In genomic region chr6:18371576-18371975, GRCh38 we compare ENCODE assay signal across 28 cellular contexts. TPM values are rescaled to one million over a fixed set of nuclear protein-coding genes. Genes with fewer than 3 reads are reported as not detected.
"Had no signal": no experiment of that assay in that cellular context is flagged by ENCODE, and none has a peak within 500 bp of the region (broad histone marks: within the 10 kb centered on the region; RNA-seq: fewer than 3 reads in every experiment).

No MANE protein-coding gene starts in this region.

- H3K36me3 ChIP-seq: brain microvascular endothelial cell, MG63, SJCRH30 had no signal

- H3K9ac ChIP-seq: KMS-11 had no signal

- H3K27me3 ChIP-seq: brain microvascular endothelial cell, MG63, SJCRH30 had no signal

- H3K27ac ChIP-seq: brain microvascular endothelial cell, KMS-11, SJCRH30 had no signal

- H3K4me2 ChIP-seq: KMS-11 had no signal

- H3K4me3 Mint-ChIP-seq: activated CD8-positive, alpha-beta T cell treated with anti-CD3 and anti-CD28 coated beads, Interleukin-2, amount 10 ng/mL, durations not matched to agents 7 days and 5 days; activated naive CD8-positive, alpha-beta T cell treated with anti-CD3 and anti-CD28 coated beads, Interleukin-2, amount 50 U/mL, for 24 hours; activated T-helper 1 cell treated with anti-CD3 and anti-CD28 coated beads, Interleukin-12 subunit alpha, Interleukin-12 subunit beta, Interleukin-2, Interleukin-4 antibody, amounts not matched to agents 30 ng/mL and 10 ng/mL and 1 ng/mL, durations not matched to agents 14 hours and 24 hours and 36 hours; T-helper 1 cell treated with Interleukin-12 subunit alpha and Interleukin-12 subunit beta and Interleukin-4 antibody, amounts not matched to agents 30 μg/mL and 1 μg/mL, for 36 hours had no signal

- DNase-seq: activated CD4-positive, alpha-beta T cell treated with anti-CD3 and anti-CD28 coated beads for 4 hours; activated CD4-positive, alpha-beta T cell treated with anti-CD3 and anti-CD28 coated beads, Interleukin-2, amount 50 U/mL, for 4 hours; activated CD8-positive, alpha-beta memory T cell treated with anti-CD3 and anti-CD28 coated beads, Interleukin-2, amount 50 U/mL, for 48 hours; activated CD8-positive, alpha-beta T cell treated with anti-CD3 and anti-CD28 coated beads, Interleukin-2, amount 10 ng/mL, durations not matched to agents 7 days and 5 days; activated effector memory CD4-positive, alpha-beta T cell treated with Interleukin-2 at 50 U/mL for 16 hours; activated naive CD4-positive, alpha-beta T cell treated with Interleukin-2 at 50 U/mL for 16 hours; activated naive CD8-positive, alpha-beta T cell treated with anti-CD3 and anti-CD28 coated beads, Interleukin-2, amount 50 U/mL, for 24 hours; activated T-cell treated with anti-CD3 and anti-CD28 coated beads, Interleukin-2, amount 50 U/mL, for 1 hour; amygdala; brain microvascular endothelial cell; MG63; MV-4-11; NCI-H1105; NCI-H1436; NCI-H1694 treated with DMSO at 0.1 percent for 48 hours; NCI-H2029 treated with DMSO at 0.1 percent for 48 hours; NCI-H345; NCI-H510A; NCI-H526 treated with DMSO at 0.1 percent for 48 hours; NCI-H82; SJCRH30 had no signal

- H3K27ac Mint-ChIP-seq: activated CD8-positive, alpha-beta T cell treated with anti-CD3 and anti-CD28 coated beads, Interleukin-2, amount 10 ng/mL, durations not matched to agents 7 days and 5 days; activated naive CD4-positive, alpha-beta T cell treated with anti-CD3 and anti-CD28 coated beads, Interleukin-2, amount 50 U/mL, for 72 hours; activated naive CD8-positive, alpha-beta T cell treated with anti-CD3 and anti-CD28 coated beads, Interleukin-2, amount 50 U/mL, for 24 hours; activated T-helper 1 cell treated with anti-CD3 and anti-CD28 coated beads, Interleukin-12 subunit alpha, Interleukin-12 subunit beta, Interleukin-2, Interleukin-4 antibody, amounts not matched to agents 30 ng/mL and 10 ng/mL and 1 ng/mL, durations not matched to agents 14 hours and 24 hours and 36 hours; T-helper 1 cell treated with Interleukin-12 subunit alpha and Interleukin-12 subunit beta and Interleukin-4 antibody, amounts not matched to agents 30 μg/mL and 1 μg/mL, for 36 hours had no signal

- H3K36me3 Mint-ChIP-seq: activated naive CD4-positive, alpha-beta T cell treated with anti-CD3 and anti-CD28 coated beads, Interleukin-2, amount 50 U/mL, for 72 hours had no signal

- H3K4me1 ChIP-seq: SJCRH30 had no signal

- H3K4me1 Mint-ChIP-seq: activated naive CD8-positive, alpha-beta T cell treated with anti-CD3 and anti-CD28 coated beads, Interleukin-2, amount 50 U/mL, for 24 hours had no signal

- ATAC-seq: activated CD4-positive, CD25-positive, alpha-beta regulatory T cell treated with anti-CD3 and anti-CD28 coated beads, Interleukin-2, amount 50 U/mL, for 24 hours; activated CD8-positive, alpha-beta T cell treated with anti-CD3 and anti-CD28 coated beads, Interleukin-2, amount 10 ng/mL, durations not matched to agents 7 days and 5 days; activated naive CD4-positive, alpha-beta T cell treated with anti-CD3 and anti-CD28 coated beads, Interleukin-2, amount 50 U/mL, for 72 hours; activated naive CD8-positive, alpha-beta T cell treated with anti-CD3 and anti-CD28 coated beads, Interleukin-2, amount 50 U/mL, for 24 hours; HepG2 had no signal

- H3K9me3 Mint-ChIP-seq: activated naive CD4-positive, alpha-beta T cell treated with anti-CD3 and anti-CD28 coated beads, Interleukin-2, amount 50 U/mL, for 72 hours; activated naive CD8-positive, alpha-beta T cell treated with anti-CD3 and anti-CD28 coated beads, Interleukin-2, amount 50 U/mL, for 24 hours; activated T-helper 1 cell treated with anti-CD3 and anti-CD28 coated beads, Interleukin-12 subunit alpha, Interleukin-12 subunit beta, Interleukin-2, Interleukin-4 antibody, amounts not matched to agents 30 ng/mL and 10 ng/mL and 1 ng/mL, durations not matched to agents 14 hours and 24 hours and 36 hours; T-helper 1 cell treated with Interleukin-12 subunit alpha and Interleukin-12 subunit beta and Interleukin-4 antibody, amounts not matched to agents 30 μg/mL and 1 μg/mL, for 36 hours had no signal

- H3K4me3 ChIP-seq: MG63, SJCRH30 had no signal

- H3K9me3 ChIP-seq: MG63, SJCRH30 had no signal

RNA-seq across cellular contexts. Expression of gene RNF144B, which starts 15.6 kb away (rescaled TPM):
- total RNA-seq: RPMI7951 had no signal
